Comparison of ENCODE assay signal across 21 cellular contexts in genomic region chr16:11160676-11161115, GRCh38.
A peak's percentile ranks its signal among the peaks of the same experiment; 100 is the strongest.
DNase-seq lines count a peak whose midpoint lies in the region; ATAC-seq and TF ChIP-seq lines count a peak whose summit lies in the region.
"Had no signal": no experiment of that assay in that cellular context is flagged by ENCODE, and none has a peak within 500 bp of the region (broad histone marks: within the 10 kb centered on the region; RNA-seq: fewer than 3 reads in every experiment).

No MANE protein-coding gene starts in this region.

- no peaks in the 10 kb centered on the region for H3K27me3 Mint-ChIP-seq in activated CD4-positive, alpha-beta T cell treated with anti-CD3 and anti-CD28 coated beads for 36 hours
- H3K27me3 Mint-ChIP-seq in activated CD8-positive, alpha-beta T cell treated with anti-CD3 and anti-CD28 coated beads, Interleukin-2, amount 10 ng/mL, durations not matched to agents 7 days and 5 days (ENCODE audit: low read depth) = no peaks in the 10 kb centered on the region
- H3K27me3 Mint-ChIP-seq: CD4-positive, alpha-beta T cell; central memory CD8-positive, alpha-beta T cell; effector memory CD8-positive, alpha-beta T cell had no signal

- H3K36me3 ChIP-seq in HEK293 (ENCODE audit: control insufficient read depth in 2 of 2, insufficient read depth in 1 of 2, low read length in 2 of 2) (no peaks in the 10 kb centered on the region), osteoblast (ENCODE audit: insufficient read depth, low read length) (no peaks in the 10 kb centered on the region), smooth muscle cell (ENCODE audit: low read depth) (no peaks in the 10 kb centered on the region)
- H3K36me3 ChIP-seq: sigmoid colon had no signal

- H3K4me3 ChIP-seq in HEK293 (ENCODE audit: low read depth, low read length) (no peak overlapping the region), osteoblast (ENCODE audit: insufficient read depth, low read length) (no peak overlapping the region), smooth muscle cell (no peak overlapping the region)
- H3K4me3 ChIP-seq: A549, PC-9, sigmoid colon, SK-N-MC had no signal

- H3K79me2 ChIP-seq in osteoblast (ENCODE audit: insufficient read depth, low read length) = no peaks in the 10 kb centered on the region
- no peaks in the 10 kb centered on the region for H3K79me2 ChIP-seq in smooth muscle cell (ENCODE audit: low read depth)

- H3K9me3 ChIP-seq in HEK293 (ENCODE audit: control insufficient read depth, insufficient read depth, low read depth, low read length) (no peaks in the 10 kb centered on the region), osteoblast (ENCODE audit: low read depth, low read length) (no peaks in the 10 kb centered on the region), smooth muscle cell (replicated peaks; ENCODE audit: low read depth) (no peaks in the 10 kb centered on the region)
- H3K9me3 ChIP-seq: A549, sigmoid colon had no signal

- CTCF ChIA-PET in activated CD4-positive, alpha-beta T cell treated with anti-CD3 and anti-CD28 coated beads for 36 hours (lab: Charles Lee) = interaction anchor here (0.6 to 2.5 kb wide), 10 partner anchors 16 to 211 kb away, joined by 3 to 7 read pairs (median 4); no protein-coding TSS in a partner anchor
- CTCF ChIA-PET in HEK293 (lab: Yijun Ruan, JAX) = interaction anchor here (1.3 kb wide), 1 partner anchor 95 kb away, joined by 3 read pairs; the partner anchor contains the start of gene SOCS1
- CTCF ChIA-PET in activated CD8-positive, alpha-beta T cell treated with anti-CD3 and anti-CD28 coated beads, Interleukin-2, amount 10 ng/mL, durations not matched to agents 7 days and 5 days (lab: Charles Lee) = interaction anchor here (0.6 to 3.1 kb wide), 14 partner anchors 15 to 207 kb away, joined by 3 to 10 read pairs (median 4); partner anchors contain the start of gene SOCS1

- intact Hi-C loops in activated CD4-positive, alpha-beta T cell treated with anti-CD3 and anti-CD28 coated beads for 36 hours (cut with DNase I, micrococcal nuclease) = loop anchor here in 1 of 2 experiments (5.0 kb wide), 1 partner anchor 193 kb away; no protein-coding TSS in a partner anchor

- no peak overlapping the region for H3K4me3 Mint-ChIP-seq in activated CD4-positive, alpha-beta T cell treated with anti-CD3 and anti-CD28 coated beads for 36 hours
- H3K4me3 Mint-ChIP-seq in activated CD8-positive, alpha-beta T cell treated with anti-CD3 and anti-CD28 coated beads, Interleukin-2, amount 10 ng/mL, durations not matched to agents 7 days and 5 days = no peak overlapping the region
- H3K4me3 Mint-ChIP-seq: CD4-positive, alpha-beta T cell; central memory CD8-positive, alpha-beta T cell; effector memory CD8-positive, alpha-beta T cell had no signal

- POLR2A ChIA-PET in activated CD4-positive, alpha-beta T cell treated with anti-CD3 and anti-CD28 coated beads for 36 hours (lab: Charles Lee) = interaction anchor here (0.9 to 1.2 kb wide), 2 partner anchors 28 to 64 kb away, joined by 3 to 7 read pairs; no protein-coding TSS in a partner anchor
- POLR2A ChIA-PET in HEK293 (lab: Yijun Ruan, JAX) = interaction anchor here (0.7 to 1.2 kb wide), 2 partner anchors 22 to 95 kb away, joined by 3 to 4 read pairs; partner anchors contain the start of gene SOCS1
- POLR2A ChIA-PET in activated CD8-positive, alpha-beta T cell treated with anti-CD3 and anti-CD28 coated beads, Interleukin-2, amount 10 ng/mL, durations not matched to agents 7 days and 5 days (lab: Charles Lee) = interaction anchor here (0.6 to 2.1 kb wide), 5 partner anchors 64 to 95 kb away, joined by 3 to 10 read pairs (median 3); partner anchors contain the start of gene SOCS1

- WGBS in smooth muscle cell (ENCODE audit: low lambda C conversion rate) = 47% methylated on average over 4 of the region's 4 CpGs

- H3K4me1 ChIP-seq in HEK293 (ENCODE audit: control insufficient read depth, insufficient read depth, low read length) (peaks cover 10% of the 10 kb centered on the region), osteoblast (ENCODE audit: insufficient read depth, low read length) (peaks cover under 1% of the 10 kb centered on the region), smooth muscle cell (ENCODE audit: low read depth) (no peaks in the 10 kb centered on the region)
- H3K4me1 ChIP-seq: A549 had no signal

- H3K27ac Mint-ChIP-seq in activated CD4-positive, alpha-beta T cell treated with anti-CD3 and anti-CD28 coated beads for 36 hours = peak overlapping the region; percentile 76
- H3K27ac Mint-ChIP-seq in activated CD8-positive, alpha-beta T cell treated with anti-CD3 and anti-CD28 coated beads, Interleukin-2, amount 10 ng/mL, durations not matched to agents 7 days and 5 days = peak overlapping the region; percentile 81
- H3K27ac Mint-ChIP-seq: CD4-positive, alpha-beta T cell; effector memory CD8-positive, alpha-beta T cell had no signal

- H2AFZ ChIP-seq in osteoblast (ENCODE audit: low read length) (no peak overlapping the region), smooth muscle cell (ENCODE audit: low read depth) (no peak overlapping the region)
- H2AFZ ChIP-seq: PC-9 had no signal

- TF ChIP-seq CTCF in HEK293 (tag by site-specific recombination; IDR thresholded peaks at IDR 0.05) = no peak
- no peak for TF ChIP-seq CTCF in osteoblast (IDR thresholded peaks at IDR 0.05; ENCODE audit: extremely low read depth, low read depth, low read length)
- no peak for TF ChIP-seq CTCF in smooth muscle cell (IDR thresholded peaks at IDR 0.05; ENCODE audit: borderline replicate concordance, insufficient read depth, poor library complexity, severe bottlenecking)

- ATAC-seq in activated CD4-positive, alpha-beta T cell treated with anti-CD3 and anti-CD28 coated beads for 36 hours = peak; percentile 84
- ATAC-seq in activated CD8-positive, alpha-beta T cell treated with anti-CD3 and anti-CD28 coated beads, Interleukin-2, amount 10 ng/mL, durations not matched to agents 7 days and 5 days = peak; percentile 37
- ATAC-seq: A549; effector memory CD8-positive, alpha-beta T cell had no signal

- H4K20me1 ChIP-seq in osteoblast (ENCODE audit: insufficient read depth, low read length) (peaks cover 2% of the 10 kb centered on the region), smooth muscle cell (ENCODE audit: low read depth) (peaks cover 21% of the 10 kb centered on the region)

- H3F3A ChIP-seq in smooth muscle cell (ENCODE audit: low read depth) = peaks cover 6% of the 10 kb centered on the region

- H3K27ac ChIP-seq in HEK293 (ENCODE audit: extremely low read depth, low read depth, low read length) (no peak overlapping the region), osteoblast (ENCODE audit: low read depth, low read length) (no peak overlapping the region), smooth muscle cell (ENCODE audit: low read depth) (no peak overlapping the region)
- H3K27ac ChIP-seq: A549, PC-9, SK-N-MC had no signal

- no peak overlapping the region for H3K9ac ChIP-seq in smooth muscle cell (ENCODE audit: low read depth)

- peak; percentile 25 for DNase-seq in activated CD4-positive, alpha-beta T cell treated with anti-CD3 and anti-CD28 coated beads for 36 hours
- DNase-seq in activated CD4-positive, alpha-beta T cell treated with anti-CD3 and anti-CD28 coated beads for 4 hours = no peak
- DNase-seq in activated CD8-positive, alpha-beta T cell treated with anti-CD3 and anti-CD28 coated beads, Interleukin-2, amount 10 ng/mL, durations not matched to agents 7 days and 5 days = peak; percentile 40
- peak; percentile 64 for DNase-seq in osteoblast (ENCODE audit: insufficient read length, low spot score, missing footprints)
- DNase-seq in smooth muscle cell (lab: John Stamatoyannopoulos, UW; ENCODE audit: unreplicated experiment) = no peak
- DNase-seq in NCI-H748 treated with DMSO at 0.1 percent for 48 hours (lab: John Stamatoyannopoulos, UW) = no peak
- no peak for DNase-seq in NOMO-1 (lab: John Stamatoyannopoulos, UW; ENCODE audit: unreplicated experiment in 2 of 2)
- DNase-seq: activated CD8-positive, alpha-beta memory T cell treated with anti-CD3 and anti-CD28 coated beads, Interleukin-2, amount 50 U/mL, for 4 hours; CD4-positive, alpha-beta T cell; DMS79; effector memory CD8-positive, alpha-beta T cell; HCEC 1CT; kidney glomerular epithelial cell; NCI-H2029 treated with DMSO at 0.1 percent for 48 hours; NCI-H526; sigmoid colon had no signal

- peaks cover 44% of the 10 kb centered on the region for H3K4me1 Mint-ChIP-seq in activated CD4-positive, alpha-beta T cell treated with anti-CD3 and anti-CD28 coated beads for 36 hours
- peaks cover 91% of the 10 kb centered on the region for H3K4me1 Mint-ChIP-seq in activated CD8-positive, alpha-beta T cell treated with anti-CD3 and anti-CD28 coated beads, Interleukin-2, amount 10 ng/mL, durations not matched to agents 7 days and 5 days (ENCODE audit: low read depth)

- H3K9me3 Mint-ChIP-seq in activated CD4-positive, alpha-beta T cell treated with anti-CD3 and anti-CD28 coated beads for 36 hours (ENCODE audit: low read depth) = no peaks in the 10 kb centered on the region
- peaks cover 8% of the 10 kb centered on the region for H3K9me3 Mint-ChIP-seq in activated CD8-positive, alpha-beta T cell treated with anti-CD3 and anti-CD28 coated beads, Interleukin-2, amount 10 ng/mL, durations not matched to agents 7 days and 5 days (ENCODE audit: insufficient read depth)
- H3K9me3 Mint-ChIP-seq: CD4-positive, alpha-beta T cell; central memory CD8-positive, alpha-beta T cell; effector memory CD8-positive, alpha-beta T cell had no signal

- H3K27me3 ChIP-seq in osteoblast (ENCODE audit: insufficient read depth, low read length) (no peaks in the 10 kb centered on the region), smooth muscle cell (ENCODE audit: low read depth) (no peaks in the 10 kb centered on the region)
- H3K27me3 ChIP-seq: sigmoid colon had no signal

- H3K36me3 Mint-ChIP-seq in activated CD4-positive, alpha-beta T cell treated with anti-CD3 and anti-CD28 coated beads for 36 hours (ENCODE audit: low read depth) = peaks cover 14% of the 10 kb centered on the region
- H3K36me3 Mint-ChIP-seq in activated CD8-positive, alpha-beta T cell treated with anti-CD3 and anti-CD28 coated beads, Interleukin-2, amount 10 ng/mL, durations not matched to agents 7 days and 5 days (ENCODE audit: low read depth) = peaks cover 56% of the 10 kb centered on the region

- H3K4me2 ChIP-seq in osteoblast (ENCODE audit: insufficient read depth, low read length) (no peak overlapping the region), smooth muscle cell (no peak overlapping the region)
- H3K4me2 ChIP-seq: A549, PC-9 had no signal

TF ChIP-seq in HEK293, 187 proteins besides CTCF, POLR2A, EP300 and RAD21 (continues in another document):
- no peak for TF ChIP-seq ZNF366 (tag by site-specific recombination; conservative IDR thresholded peaks at IDR 0.05)
- no peak for TF ChIP-seq ZBTB8A (tag by site-specific recombination; IDR thresholded peaks at IDR 0.05)
- no peak for TF ChIP-seq ZNF791 (tag by site-specific recombination; IDR thresholded peaks at IDR 0.05)
- 0 out of 2 replicates have a peak, but pooled peaks have one; percentile 41 for TF ChIP-seq ZNF580 (tag by site-specific recombination; IDR thresholded peaks at IDR 0.05)
- TF ChIP-seq SETDB1 (IDR thresholded peaks at IDR 0.05; ENCODE audit: insufficient read length, low read length) = peak; percentile 37

Comparison
In these comparisons a context has a peak if more than half of its experiments do, and no peak if none do; other contexts are left out.
1. DNase-seq: peak in activated CD4-positive, alpha-beta T cell treated with anti-CD3 and anti-CD28 coated beads for 36 hours (single experiment), activated CD8-positive, alpha-beta T cell treated with anti-CD3 and anti-CD28 coated beads, Interleukin-2, amount 10 ng/mL, durations not matched to agents 7 days and 5 days (single experiment) and osteoblast (single experiment); none in activated CD4-positive, alpha-beta T cell treated with anti-CD3 and anti-CD28 coated beads for 4 hours (0 of 2), smooth muscle cell (single experiment), NCI-H748 treated with DMSO at 0.1 percent for 48 hours (single experiment) and NOMO-1 (0 of 2).